In genomic region chr11:75426720-75427086, GRCh38 we compare ENCODE assay signal across 20 cellular contexts. TPM values are rescaled to one million over a fixed set of nuclear protein-coding genes. Genes with fewer than 3 reads are reported as not detected.
DNase-seq lines count a peak whose midpoint lies in the region; ATAC-seq, FAIRE-seq and TF ChIP-seq lines count a peak whose summit lies in the region.
"Had no signal": no experiment of that assay in that cellular context is flagged by ENCODE, and none has a peak within 500 bp of the region (broad histone marks: within the 10 kb centered on the region; RNA-seq: fewer than 3 reads in every experiment).

No MANE protein-coding gene starts in this region.

- no peak for FAIRE-seq in H1 (lab: Jason Lieb, UNC)
- FAIRE-seq: A549, G401.6, GM12891, GM18507 had no signal

- no peak overlapping the region for H2AFZ ChIP-seq in H1 (ENCODE audit: low read length)

- peaks cover 39% of the 10 kb centered on the region for H3K4me1 Mint-ChIP-seq in Caco-2 (ENCODE audit: low read depth, unreplicated experiment)
- peaks cover 18% of the 10 kb centered on the region for H3K4me1 Mint-ChIP-seq in T-helper 17 cell

- H3K9me3 Mint-ChIP-seq in Caco-2 (ENCODE audit: unreplicated experiment): no peaks in the 10 kb centered on the region
- H3K9me3 Mint-ChIP-seq: CD4-positive, alpha-beta T cell; CD8-positive, alpha-beta T cell had no signal

- no peaks in the 10 kb centered on the region for H3K79me1 ChIP-seq in H1 (ENCODE audit: low read depth, low read length)

- no peak overlapping the region for H2BK120ac ChIP-seq in H1 (replicated peaks; ENCODE audit: low read depth, low read length)

- H3K36me3 ChIP-seq in Caco-2 (ENCODE audit: control insufficient read depth, insufficient read depth, low read length) (peaks cover 10% of the 10 kb centered on the region), H1 (ENCODE audit: control insufficient read depth in 2 of 4, insufficient read depth in 4 of 4, low read length in 3 of 4) (peaks cover 0 to 17% (median 3%) of the 10 kb centered on the region in 4 experiments; a peak in 4 of 8 replicates), spleen (peaks cover 0 to 23% (median 0%) of the 10 kb centered on the region in 6 donors)

- no peak overlapping the region for H2BK5ac ChIP-seq in H1 (ENCODE audit: low read depth, low read length)

- H3K27me3 ChIP-seq in Caco-2 (replicated peaks; ENCODE audit: control insufficient read depth, insufficient read depth, low read length) (no peaks in the 10 kb centered on the region), H1 (replicated peaks in 1 of 4; ENCODE audit: control insufficient read depth in 3 of 4, extremely low read depth in 1 of 4, insufficient read depth in 3 of 4, low read length in 3 of 4) (peaks cover 39 to 50% (median 44%) of the 10 kb centered on the region in 4 experiments), spleen (replicated peaks in 1 of 7) (peaks cover 0 to 37% (median 27%) of the 10 kb centered on the region in 7 donors)

- H3K18ac ChIP-seq in H1 (ENCODE audit: extremely low read depth, low read length): no peak overlapping the region

- in situ Hi-C loops in KBM-7 (cut with MboI; ENCODE audit: low pct_unique_long_range_greater_than_20kb, low sequenced_read_pairs): no loop called here

- POLR2A ChIA-PET in Caco-2 (lab: Charles Lee) (no interaction called here), H1 (lab: Charles Lee; ENCODE audit: partially characterized antibody) (interaction anchor here (0.8 to 27.9 kb wide), 4 partner anchors 12 to 146 kb away, joined by 3 to 570 read pairs (median 6); partner anchors contain the start of gene RPS3)

- H3K4me3 Mint-ChIP-seq in Caco-2 (ENCODE audit: unreplicated experiment) (no peak overlapping the region), T-helper 17 cell (no peak overlapping the region)
- H3K4me3 Mint-ChIP-seq: B cell; CD4-positive, alpha-beta T cell; CD8-positive, alpha-beta T cell had no signal

- H3K56ac ChIP-seq in H1 (replicated peaks; ENCODE audit: insufficient read length, low read depth, low read length): no peak overlapping the region

- peaks cover 2% of the 10 kb centered on the region; the same call in 1 of the 2 replicates for H3K23me2 ChIP-seq in H1 (ENCODE audit: low read depth, low read length)

- no peak overlapping the region for H4K5ac ChIP-seq in H1 (ENCODE audit: insufficient read length, low read depth, low read length)

- TF ChIP-seq CTCF in Caco-2 (IDR thresholded peaks at IDR 0.05; ENCODE audit: insufficient read depth in 1 of 2, low read depth in 1 of 2, low read length in 1 of 2, severe bottlenecking in 1 of 2, unreplicated experiment in 1 of 2) (no peak), H1 (IDR thresholded peaks at IDR 0.05; ENCODE audit: control extremely low read depth in 1 of 3, insufficient read depth in 1 of 3, low read depth in 1 of 3, low read length in 3 of 3) (no peak), spleen (IDR thresholded peaks at IDR 0.05 in 8 of 11, conservative IDR thresholded peaks at IDR 0.05 in 3 of 11) (no peak)

- H3K9me3 ChIP-seq in Caco-2 (no peaks in the 10 kb centered on the region), T-helper 17 cell (ENCODE audit: control insufficient read depth, low read length, poor library complexity, severe bottlenecking) (no peaks in the 10 kb centered on the region), H1 (ENCODE audit: insufficient read depth in 2 of 2, low read depth in 1 of 2, low read length in 1 of 2) (peaks cover 9 to 19% of the 10 kb centered on the region in 2 experiments; a peak in 3 of 4 replicates), spleen (peaks cover 0 to 9% (median 0%) of the 10 kb centered on the region in 8 donors)

- intact Hi-C loops in Caco-2 (cut with micrococcal nuclease; ENCODE audit: unreplicated experiment) (no loop called here), spleen (cut with DNase I; ENCODE audit: low total_unique reads) (no loop called here)

- no peak overlapping the region for H3K4ac ChIP-seq in H1 (replicated peaks; ENCODE audit: insufficient read length, low read depth, low read length)

- no peak for ATAC-seq in T-helper 17 cell
- ATAC-seq in GM18498 (IDR thresholded peaks at IDR 0.05; ENCODE audit: unreplicated experiment): no peak
- ATAC-seq: A549; CD8-positive, alpha-beta T cell had no signal

- TF ChIP-seq POLR2A in H1 (IDR thresholded peaks at IDR 0.05; ENCODE audit: control extremely low read depth in 1 of 2, low read depth in 2 of 2, low read length in 2 of 2): no peak
- TF ChIP-seq POLR2A in spleen (IDR thresholded peaks at IDR 0.05): no peak

- no peak overlapping the region for H3K23ac ChIP-seq in H1 (ENCODE audit: insufficient read length)

- no peak overlapping the region for H2BK20ac ChIP-seq in H1 (ENCODE audit: low read length)

- no peak for DNase-seq in Caco-2
- no peak for DNase-seq in T-helper 17 cell
- no peak for DNase-seq in H1 (ENCODE audit: low read depth in 1 of 2, low spot score in 2 of 2)
- peak; percentile 36 for DNase-seq in spleen
- DNase-seq in KBM-7: no peak
- DNase-seq in NCI-H1105 (lab: John Stamatoyannopoulos, UW): no peak
- DNase-seq: AML-193; CD4-positive, alpha-beta T cell; CD8-positive, alpha-beta T cell; DMS79 treated with DMSO at 0.1 percent for 48 hours; GF-D8 had no signal

- H3K27ac Mint-ChIP-seq in Caco-2 (ENCODE audit: unreplicated experiment): peak overlapping the region; percentile 54
- H3K27ac Mint-ChIP-seq in T-helper 17 cell: peak overlapping the region; percentile 37
- H3K27ac Mint-ChIP-seq: B cell; CD4-positive, alpha-beta T cell; CD8-positive, alpha-beta T cell had no signal

- H2BK15ac ChIP-seq in H1 (ENCODE audit: low read length): 0 out of 2 replicates have a peak overlapping the region, but pooled peaks have one; percentile 18

- H3K27ac ChIP-seq in H1 (ENCODE audit: low read depth, low read length) (no peak overlapping the region), spleen (no peak overlapping the region)
- H3K27ac ChIP-seq: 22Rv1; BLaER1 treated with 17β-estradiol and CSF1 and Interleukin-3, amounts not matched to agents 10 nM and 100 nM had no signal

- H3K36me3 Mint-ChIP-seq in Caco-2 (ENCODE audit: insufficient read depth, unreplicated experiment): peaks cover 74% of the 10 kb centered on the region
- H3K36me3 Mint-ChIP-seq in T-helper 17 cell (ENCODE audit: low read depth): no peaks in the 10 kb centered on the region

- no peak overlapping the region for H4K91ac ChIP-seq in H1 (replicated peaks; ENCODE audit: insufficient read length, low read length)

- CTCF ChIA-PET in Caco-2 (lab: Charles Lee): interaction anchor here (1.6 kb wide), 1 partner anchor 19 kb away, joined by 10 read pairs; no protein-coding TSS in a partner anchor
- CTCF ChIA-PET in H1 (lab: Charles Lee; ENCODE audit: partially characterized antibody): interaction anchor here (0.6 to 18.5 kb wide), 14 partner anchors 10 to 147 kb away, joined by 3 to 201 read pairs (median 16); partner anchors contain the start of gene RPS3

- WGBS in H1 (ENCODE audit: extremely low coverage in 1 of 2, insufficient coverage in 1 of 2, insufficient read length in 1 of 2, insufficient replicate concordance in 2 of 2, low coverage in 1 of 2, low lambda C conversion rate in 2 of 2, missing lambda C conversion rate in 1 of 2), 2 experiments: 85% methylated on average over 2 of the region's 5 CpGs; no CpG with 5 or more reads in 1 of the 2 experiments
- WGBS in spleen, 5 donors: 80 to 91% (median 84%) methylated on average over 5 of the region's 5 CpGs

- no peak overlapping the region for H3K4me2 ChIP-seq in H1 (ENCODE audit: insufficient read depth in 1 of 2, low read depth in 2 of 2, low read length in 2 of 2)
- H3K4me2 ChIP-seq: A549; BLaER1 treated with 17β-estradiol and CSF1 and Interleukin-3, amounts not matched to agents 10 nM and 100 nM had no signal

- no peak overlapping the region for H3K9ac ChIP-seq in H1 (replicated peaks in 1 of 4; ENCODE audit: extremely low read depth in 1 of 4, low read depth in 3 of 4, low read length in 3 of 4)
- H3K9ac ChIP-seq: BLaER1 treated with 17β-estradiol and CSF1 and Interleukin-3, amounts not matched to agents 10 nM and 100 nM had no signal

- no peak overlapping the region for H4K8ac ChIP-seq in H1 (ENCODE audit: extremely low read depth, insufficient read depth, low read length)

- no peak for TF ChIP-seq EP300 in H1 (IDR thresholded peaks at IDR 0.05; ENCODE audit: borderline replicate concordance in 1 of 2, low read depth in 2 of 2, low read length in 2 of 2)

- TF ChIP-seq RAD21 in H1 (IDR thresholded peaks at IDR 0.05 in 1 of 2, conservative IDR thresholded peaks at IDR 0.05 in 1 of 2; ENCODE audit: low read depth in 2 of 2, low read length in 2 of 2): no peak

- H3K14ac ChIP-seq in H1 (ENCODE audit: insufficient read length): no peak overlapping the region

- BruUV-seq in Caco-2 (replicated peaks; lab: Mats Ljungman, UMichigan): no TSS peak

- H3K4me3 ChIP-seq in Caco-2 (ENCODE audit: low read depth, low read length): no peak overlapping the region
- H3K4me3 ChIP-seq in H1 (ENCODE audit: extremely low read depth in 1 of 4, insufficient read depth in 2 of 4, low read depth in 3 of 4, low read length in 4 of 4): no peak overlapping the region
- no peak overlapping the region for H3K4me3 ChIP-seq in spleen
- H3K4me3 ChIP-seq: A549; BLaER1 treated with 17β-estradiol and CSF1 and Interleukin-3, amounts not matched to agents 10 nM and 100 nM had no signal

- H3K4me1 ChIP-seq in Caco-2 (peaks cover 42% of the 10 kb centered on the region), H1 (replicated peaks in 1 of 4; ENCODE audit: control insufficient read depth in 3 of 4, insufficient read depth in 4 of 4, low read length in 3 of 4) (peaks cover 0 to 10% (median 7%) of the 10 kb centered on the region in 4 experiments; a peak in 4 of 7 replicates), spleen (peaks cover 5 to 41% (median 22%) of the 10 kb centered on the region in 6 donors)

- H4K20me1 ChIP-seq in H1 (replicated peaks in 1 of 2; ENCODE audit: control insufficient read depth in 1 of 2, insufficient read depth in 2 of 2, low read length in 2 of 2): peaks cover 0 to 2% of the 10 kb centered on the region in 2 experiments

- H3K79me2 ChIP-seq in H1 (ENCODE audit: control insufficient read depth in 1 of 2, insufficient read depth in 2 of 2, low read length in 2 of 2): no peaks in the 10 kb centered on the region

- H3K27me3 Mint-ChIP-seq in Caco-2 (ENCODE audit: insufficient read depth, unreplicated experiment) (no peaks in the 10 kb centered on the region), T-helper 17 cell (peaks cover 6% of the 10 kb centered on the region)

- H2AK5ac ChIP-seq in H1 (ENCODE audit: low read depth, low read length): no peak overlapping the region; the same call in 1 of the 2 replicates

- no peak overlapping the region for H2BK12ac ChIP-seq in H1 (ENCODE audit: low read depth, low read length)

RNA-seq across cellular contexts. Expression of gene KLHL35, which starts 6.3 kb away (rescaled TPM):
- 46.0 and 51.4 TPM in 2 replicates for total RNA-seq in Caco-2 (2022)
- 1 to 10 TPM; 1.3 to 3.1 TPM for total RNA-seq in T-helper 17 cell
- total RNA-seq in H1 (2021; fragmentation: NEBNext Ultra II Directional; extraction: Animal tissue kit (Norgen Biotek cat#: 25700)): 0.35 and 0.40 TPM in 2 replicates
- 0.41 and 0.64 TPM in 2 replicates for polyA plus RNA-seq in H1 (2011; rRNA removed)
- 0.50 TPM for polyA plus RNA-seq in H1 (2011; cell fraction: cytosol; rRNA removed)
- 0.40 TPM for polyA plus RNA-seq in H1 (2011; cell fraction: nucleus; rRNA removed)
- polyA plus RNA-seq in H1 (2012, experiment 1 of 2): 0.24 to 0.70 TPM (median 0.66 TPM) in 3 of 4 replicates, not detected in the other
- 0.24 TPM for polyA plus RNA-seq in H1 (2012, experiment 2 of 2)
- 0.32 TPM for polyA plus RNA-seq in H1 (2013, experiment 1 of 2)
- polyA plus RNA-seq in H1 (2013, experiment 2 of 2): 0.31 TPM
- polyA minus RNA-seq in H1 (2011; rRNA and poly(A)+ RNA removed): 0.10 TPM in 1 of 2 replicates, not detected in the other
- 1.0 TPM for polyA minus RNA-seq in H1 (2011; cell fraction: cytosol; rRNA and poly(A)+ RNA removed)
- polyA minus RNA-seq in H1 (2011; cell fraction: nucleus; rRNA and poly(A)+ RNA removed): not detected
- 1 to 10 TPM in 6 of 7 donors, under 1 TPM in 1; 0.19 to 3.5 (median 1.8) TPM for total RNA-seq in spleen
- polyA plus RNA-seq in spleen: 1 to 10 TPM; 2.0 to 3.8 (median 2.8) TPM
- total RNA-seq: A172 had no signal

RNA-seq across cellular contexts. Expression of gene RPS3, which starts 27.4 kb away (rescaled TPM):
- 6,280 and 6,333 TPM in 2 replicates for total RNA-seq in Caco-2 (2022)
- 1,000 to 10,000 TPM; 4,448 to 4,546 TPM for total RNA-seq in T-helper 17 cell
- total RNA-seq in H1 (2021; fragmentation: NEBNext Ultra II Directional; extraction: Animal tissue kit (Norgen Biotek cat#: 25700)): 3,813 and 3,882 TPM in 2 replicates
- polyA plus RNA-seq in H1 (2011; rRNA removed): 4,194 and 5,088 TPM in 2 replicates
- 5,780 TPM for polyA plus RNA-seq in H1 (2011; cell fraction: cytosol; rRNA removed)
- polyA plus RNA-seq in H1 (2011; cell fraction: nucleus; rRNA removed): 3,386 TPM
- polyA plus RNA-seq in H1 (2012, experiment 1 of 2): 4,233 to 5,711 TPM (median 5,025 TPM) in 4 replicates
- polyA plus RNA-seq in H1 (2012, experiment 2 of 2): 24,266 TPM
- 5,747 TPM for polyA plus RNA-seq in H1 (2013, experiment 1 of 2)
- 5,667 TPM for polyA plus RNA-seq in H1 (2013, experiment 2 of 2)
- 985 and 1,133 TPM in 2 replicates for polyA minus RNA-seq in H1 (2011; rRNA and poly(A)+ RNA removed)
- polyA minus RNA-seq in H1 (2011; cell fraction: cytosol; rRNA and poly(A)+ RNA removed): 694 TPM
- 657 TPM for polyA minus RNA-seq in H1 (2011; cell fraction: nucleus; rRNA and poly(A)+ RNA removed)
- 1,000 to 10,000 TPM; 1,482 to 2,624 (median 2,197) TPM for total RNA-seq in spleen
- 1,000 to 10,000 TPM; 4,940 to 5,449 (median 5,352) TPM for polyA plus RNA-seq in spleen

Comparison
In these comparisons a context has a peak if more than half of its experiments do, and no peak if none do; other contexts are left out.
1. RNA of gene KLHL35, which starts 6.3 kb away (total RNA-seq): 46.0 to 51.4 TPM in Caco-2; 1.3 to 3.1 TPM in T-helper 17 cell, 0.19 to 3.5 TPM in spleen and 0.35 to 0.40 TPM in H1; every median in the first group is over 10 times any median in the second.